ENCODE assay signal across 15 cellular contexts in genomic region chr2:127705281-127706065, GRCh38. TPM values are rescaled to one million over a fixed set of nuclear protein-coding genes. Genes with fewer than 3 reads are reported as not detected.
DNase-seq lines count a peak whose midpoint lies in the region; ATAC-seq and TF ChIP-seq lines count a peak whose summit lies in the region.
"Had no signal": no experiment of that assay in that cellular context is flagged by ENCODE, and none has a peak within 500 bp of the region (broad histone marks: within the 10 kb centered on the region; RNA-seq: fewer than 3 reads in every experiment).

No MANE protein-coding gene starts in this region.

- peak overlapping the region; percentile 13 for H3K27ac Mint-ChIP-seq in osteocyte (ENCODE audit: unreplicated experiment)

- no peak for ATAC-seq in GM19328 (IDR thresholded peaks at IDR 0.05; ENCODE audit: unreplicated experiment)
- ATAC-seq: heart right ventricle, K562 had no signal

- no peak for TF ChIP-seq CTCF in fibroblast of mammary gland (conservative IDR thresholded peaks at IDR 0.05; ENCODE audit: control insufficient read depth, insufficient read depth, low read depth, low read length)
- TF ChIP-seq CTCF in osteocyte (IDR thresholded peaks at IDR 0.05): no peak

- DNase-seq in GM03348 (ENCODE audit: low spot score): peak; percentile 23
- peak; percentile 3 for DNase-seq in NOMO-1 treated with dmso at 0.1 percent for 144 hours (lab: John Stamatoyannopoulos, UW; ENCODE audit: unreplicated experiment)
- DNase-seq in fibroblast of mammary gland (ENCODE audit: low read depth): peak; percentile 59
- DNase-seq in osteocyte (ENCODE audit: extremely low spot score, unreplicated experiment): no peak
- DNase-seq in NCI-H2107 (lab: John Stamatoyannopoulos, UW): no peak
- no peak for DNase-seq in NCI-H524 (lab: John Stamatoyannopoulos, UW)
- DNase-seq: activated T-cell treated with anti-CD3 and anti-CD28 coated beads, Interleukin-2, amount 50 U/mL, for 1 hour; heart right ventricle; NCI-H1694 treated with DMSO at 0.1 percent for 48 hours; NCI-H526 treated with DMSO at 0.1 percent for 48 hours; nucleus accumbens; small intestine had no signal

- H3K4me3 Mint-ChIP-seq in osteocyte (ENCODE audit: unreplicated experiment): no peak overlapping the region

- H3K36me3 Mint-ChIP-seq in osteocyte (ENCODE audit: unreplicated experiment): peaks cover 39% of the 10 kb centered on the region

- H3K9me3 Mint-ChIP-seq in osteocyte (ENCODE audit: unreplicated experiment): no peaks in the 10 kb centered on the region

- no peaks in the 10 kb centered on the region for H3K27me3 Mint-ChIP-seq in osteocyte (ENCODE audit: unreplicated experiment)

- H3K4me1 Mint-ChIP-seq in osteocyte (ENCODE audit: unreplicated experiment): peaks cover 48% of the 10 kb centered on the region

- H3K4me3 ChIP-seq in fibroblast of mammary gland (ENCODE audit: control insufficient read depth, low read depth, low read length): no peak overlapping the region
- H3K4me3 ChIP-seq: heart right ventricle, K562, SJSA1 had no signal

RNA-seq across cellular contexts. Expression of gene SFT2D3, which starts 4.2 kb away (rescaled TPM):
- total RNA-seq in osteocyte: 7.5 and 8.4 TPM in 2 replicates

RNA-seq across cellular contexts. Expression of gene LIMS2, which starts 30.1 kb away (rescaled TPM):
- total RNA-seq in osteocyte: 49.3 and 51.0 TPM in 2 replicates

RNA-seq across cellular contexts. Expression of gene GPR17, which starts 59.5 kb away (rescaled TPM):
- total RNA-seq in osteocyte: not detected in 2 replicates
- total RNA-seq: K562, SJSA1 had no signal

Comparison
In these comparisons a context has a peak if more than half of its experiments do, and no peak if none do; other contexts are left out.
1. DNase-seq: peak in GM03348 (single experiment), NOMO-1 treated with dmso at 0.1 percent for 144 hours (single experiment) and fibroblast of mammary gland (single experiment); none in osteocyte (single experiment), NCI-H2107 (single experiment) and NCI-H524 (0 of 2).